In genomic region chr2:216616083-216616678, GRCh38 we compare ENCODE assay signal across 1 cellular context.
TF ChIP-seq lines count a peak whose summit lies in the region.

No MANE protein-coding gene starts in this region.

TF ChIP-seq in HepG2, 621 proteins besides CTCF, POLR2A, EP300 and RAD21 (continued from another document and continues in another):
- TF ChIP-seq ZNF646 (CRISPR knock-in tag; IDR thresholded peaks at IDR 0.05) (peak; percentile 77), ZMYM3 (CRISPR knock-in tag; IDR thresholded peaks at IDR 0.05) (peak; percentile 60; the same call in 1 of the 2 replicates), MIER3 (CRISPR knock-in tag; IDR thresholded peaks at IDR 0.05; ENCODE audit: borderline replicate concordance) (0 out of 2 replicates have a peak, but pooled peaks have one; percentile 19), ZNF83 (CRISPR knock-in tag; IDR thresholded peaks at IDR 0.05; ENCODE audit: borderline replicate concordance) (no peak), ZNF230 (CRISPR knock-in tag; IDR thresholded peaks at IDR 0.05) (no peak), HNF4A (CRISPR knock-in tag; IDR thresholded peaks at IDR 0.05) (peak; percentile 68), SMARCE1 (IDR thresholded peaks at IDR 0.05; ENCODE audit: borderline replicate concordance) (no peak), ZBTB43 (CRISPR knock-in tag; conservative IDR thresholded peaks at IDR 0.05) (no peak), NR1H2 (CRISPR knock-in tag; IDR thresholded peaks at IDR 0.05; ENCODE audit: borderline replicate concordance, low read depth) (no peak), CAMTA2 (CRISPR knock-in tag; IDR thresholded peaks at IDR 0.05; ENCODE audit: borderline replicate concordance) (no peak), ZNF431 (CRISPR knock-in tag; IDR thresholded peaks at IDR 0.05; ENCODE audit: borderline replicate concordance, low read depth) (no peak), PRPF4 (IDR thresholded peaks at IDR 0.05; ENCODE audit: low read depth, low read length, poor library complexity, severe bottlenecking) (no peak), ZBTB39 (CRISPR knock-in tag; IDR thresholded peaks at IDR 0.05) (no peak), STAT5B (CRISPR knock-in tag; IDR thresholded peaks at IDR 0.05) (no peak), GTF2F1 (IDR thresholded peaks at IDR 0.05; ENCODE audit: low read length) (no peak), TCF7L2 (IDR thresholded peaks at IDR 0.05; ENCODE audit: low read depth, low read length) (no peak), PREB (CRISPR knock-in tag; IDR thresholded peaks at IDR 0.05) (no peak), ZNF331 (CRISPR knock-in tag; IDR thresholded peaks at IDR 0.05) (no peak), FOXP4 (CRISPR knock-in tag; IDR thresholded peaks at IDR 0.05) (0 out of 2 replicates have a peak, but pooled peaks have one; percentile 16), ZNF292 (CRISPR knock-in tag; IDR thresholded peaks at IDR 0.05; ENCODE audit: borderline replicate concordance, low read depth) (0 out of 2 replicates have a peak, but pooled peaks have one; percentile 5), MYNN (CRISPR knock-in tag; IDR thresholded peaks at IDR 0.05; ENCODE audit: low read depth) (no peak), NCOA2 (CRISPR knock-in tag; IDR thresholded peaks at IDR 0.05) (no peak), CSRNP2 (CRISPR knock-in tag; conservative IDR thresholded peaks at IDR 0.05; ENCODE audit: low read depth) (no peak), ZNF609 (CRISPR knock-in tag; IDR thresholded peaks at IDR 0.05; ENCODE audit: borderline replicate concordance) (no peak), PPARG (CRISPR knock-in tag; conservative IDR thresholded peaks at IDR 0.05) (no peak), FOXJ3 (CRISPR knock-in tag; IDR thresholded peaks at IDR 0.05; ENCODE audit: borderline replicate concordance) (0 out of 2 replicates have a peak, but pooled peaks have one; percentile 27), SRY (CRISPR knock-in tag; IDR thresholded peaks at IDR 0.05) (no peak), SIX4 (CRISPR knock-in tag; IDR thresholded peaks at IDR 0.05) (no peak), WIZ (CRISPR knock-in tag; IDR thresholded peaks at IDR 0.05) (no peak), ZNF766 (CRISPR knock-in tag; IDR thresholded peaks at IDR 0.05; ENCODE audit: borderline replicate concordance) (no peak), ZFYVE20 (CRISPR knock-in tag; IDR thresholded peaks at IDR 0.05; ENCODE audit: borderline replicate concordance, low read depth) (no peak), ZNF891 (CRISPR knock-in tag; IDR thresholded peaks at IDR 0.05) (no peak), TBX2 (CRISPR knock-in tag; IDR thresholded peaks at IDR 0.05; ENCODE audit: borderline replicate concordance) (no peak), ZNF556 (CRISPR knock-in tag; IDR thresholded peaks at IDR 0.05; ENCODE audit: borderline replicate concordance) (peak; percentile 49; the same call in 1 of the 2 replicates), KDM6A (CRISPR knock-in tag; IDR thresholded peaks at IDR 0.05; ENCODE audit: low read depth) (0 out of 2 replicates have a peak, but pooled peaks have one; percentile 25), ZBTB7A (CRISPR knock-in tag; IDR thresholded peaks at IDR 0.05) (peak; percentile 13; the same call in 1 of the 2 replicates), ZNF784 (CRISPR knock-in tag; IDR thresholded peaks at IDR 0.05; ENCODE audit: borderline replicate concordance) (no peak; the same call in 1 of the 2 replicates), GABPB1 (CRISPR knock-in tag; IDR thresholded peaks at IDR 0.05) (no peak), TEAD3 (CRISPR knock-in tag; optimal IDR thresholded peaks at IDR 0.05; ENCODE audit: borderline replicate concordance) (no peak), ZBTB1 (CRISPR knock-in tag; IDR thresholded peaks at IDR 0.05; ENCODE audit: borderline replicate concordance) (no peak), ZNF543 (CRISPR knock-in tag; IDR thresholded peaks at IDR 0.05) (no peak), ZNF761 (CRISPR knock-in tag; conservative IDR thresholded peaks at IDR 0.05) (no peak), LCORL (IDR thresholded peaks at IDR 0.05) (no peak), LCORL (CRISPR knock-in tag; IDR thresholded peaks at IDR 0.05) (peak; percentile 48; the same call in 1 of the 2 replicates)
